In genomic region chr9:110156902-110157301, GRCh38 we compare ENCODE assay signal across 10 cellular contexts. TPM values are rescaled to one million over a fixed set of nuclear protein-coding genes. Genes with fewer than 3 reads are reported as not detected.
A peak's percentile ranks its signal among the peaks of the same experiment; 100 is the strongest.
DNase-seq lines count a peak whose midpoint lies in the region; ATAC-seq lines count a peak whose summit lies in the region.
"Had no signal": no experiment of that assay in that cellular context is flagged by ENCODE, and none has a peak within 500 bp of the region (broad histone marks: within the 10 kb centered on the region; RNA-seq: fewer than 3 reads in every experiment).

No MANE protein-coding gene starts in this region.

- H3K4me3 Mint-ChIP-seq in CD4-positive, CD25-positive, alpha-beta regulatory T cell, result peak overlapping the region; percentile 45 to 83 (median 65)

- in situ Hi-C loops in SK-MEL-5 (cut with HindIII; ENCODE audit: low pct_unique_long_range_greater_than_20kb, low sequenced_read_pairs), result no loop called here

- peaks cover 7% of the 10 kb centered on the region for H3K36me3 ChIP-seq in CD4-positive, CD25-positive, alpha-beta regulatory T cell (ENCODE audit: control insufficient read depth, insufficient read depth, low read length)

- H3K9me3 ChIP-seq in CD4-positive, CD25-positive, alpha-beta regulatory T cell (ENCODE audit: control insufficient read depth in 2 of 2, low read length in 2 of 2), result no peaks in the 10 kb centered on the region

- H3K27ac Mint-ChIP-seq in CD4-positive, CD25-positive, alpha-beta regulatory T cell, result peak overlapping the region; percentile 69 to 97 (median 87)
- H3K27ac Mint-ChIP-seq: stimulated activated naive CD8-positive, alpha-beta T cell treated with anti-CD3 and anti-CD28 coated beads, Interleukin-15, Interleukin-2, amounts not matched to agents 100 ng/mL and 50 ng/mL, for 24 hours had no signal

- intact Hi-C loops in posterior cingulate gyrus (cut with DNase I), result no loop called here

- H3K4me1 Mint-ChIP-seq in CD4-positive, CD25-positive, alpha-beta regulatory T cell, result peaks cover 27 to 89% (median 73%) of the 10 kb centered on the region in 4 donors

- peak in 2 of 3 donors; percentile 54 to 90 for DNase-seq in CD4-positive, CD25-positive, alpha-beta regulatory T cell
- DNase-seq in SK-MEL-5 (ENCODE audit: low read depth, low spot score) (peak; percentile 80), glomerular visceral epithelial cell (ENCODE audit: extremely low spot score) (peak; percentile 74), DMS153 (lab: John Stamatoyannopoulos, UW) (no peak), HuH-7 (ENCODE audit: low spot score) (no peak), posterior cingulate gyrus (no peak)

- H3K27ac ChIP-seq in CD4-positive, CD25-positive, alpha-beta regulatory T cell (ENCODE audit: insufficient read depth, low read length, poor library complexity, severe bottlenecking), result peak overlapping the region; percentile 38

- H3K4me3 ChIP-seq in CD4-positive, CD25-positive, alpha-beta regulatory T cell (ENCODE audit: low read depth, low read length), result peak overlapping the region; percentile 68

- no peaks in the 10 kb centered on the region for H3K9me3 Mint-ChIP-seq in CD4-positive, CD25-positive, alpha-beta regulatory T cell
- H3K9me3 Mint-ChIP-seq: stimulated activated naive CD8-positive, alpha-beta T cell treated with anti-CD3 and anti-CD28 coated beads, Interleukin-15, Interleukin-2, amounts not matched to agents 100 ng/mL and 50 ng/mL, for 24 hours had no signal

- H3K27me3 ChIP-seq in CD4-positive, CD25-positive, alpha-beta regulatory T cell (ENCODE audit: control insufficient read depth, insufficient read depth, low read length), result no peaks in the 10 kb centered on the region

- no peaks in the 10 kb centered on the region for H3K27me3 Mint-ChIP-seq in CD4-positive, CD25-positive, alpha-beta regulatory T cell
- H3K27me3 Mint-ChIP-seq: stimulated activated naive CD8-positive, alpha-beta T cell treated with anti-CD3 and anti-CD28 coated beads, Interleukin-15, Interleukin-2, amounts not matched to agents 100 ng/mL and 50 ng/mL, for 24 hours had no signal

- H3K4me1 ChIP-seq in CD4-positive, CD25-positive, alpha-beta regulatory T cell (ENCODE audit: control insufficient read depth, insufficient read depth, low read length, poor library complexity, severe bottlenecking), result peaks cover 52% of the 10 kb centered on the region

- H3K36me3 Mint-ChIP-seq in CD4-positive, CD25-positive, alpha-beta regulatory T cell, result peaks cover 26% of the 10 kb centered on the region

- peak; percentile 87 to 94 for ATAC-seq in CD4-positive, CD25-positive, alpha-beta regulatory T cell (ENCODE audit: low read depth in 2 of 2)
- ATAC-seq in GM19025 (IDR thresholded peaks at IDR 0.05; ENCODE audit: low read depth, unreplicated experiment) (peak; percentile 70), HG03103 (IDR thresholded peaks at IDR 0.05; ENCODE audit: low read depth, unreplicated experiment) (peak; percentile 57)

RNA-seq across cellular contexts. Expression of gene C9orf152, which starts 51.1 kb away (rescaled TPM):
- total RNA-seq in CD4-positive, CD25-positive, alpha-beta regulatory T cell, result not detected
- polyA plus RNA-seq in CD4-positive, CD25-positive, alpha-beta regulatory T cell, result not detected
- not detected in 2 replicates for total RNA-seq in SK-MEL-5 (2014; rRNA removed; shearing (Covaris generic))
- polyA plus RNA-seq in SK-MEL-5 (2015; cell fraction: cytosol; rRNA removed), result not detected in 2 replicates
- not detected in 2 replicates for polyA plus RNA-seq in SK-MEL-5 (2015; cell fraction: nucleus; rRNA removed)
- total RNA-seq: NCI-H460 had no signal

Comparison
In these comparisons a context has a peak if more than half of its experiments do, and no peak if none do; other contexts are left out.
1. DNase-seq: peak in CD4-positive, CD25-positive, alpha-beta regulatory T cell (2 of 3), SK-MEL-5 (single experiment) and glomerular visceral epithelial cell (single experiment); none in DMS153 (single experiment), HuH-7 (single experiment) and posterior cingulate gyrus (0 of 10).
2. Peak in every context shown above with its lines, with median percentiles within 50 percentile points of each other: ATAC-seq.